In the genomic region with DNA sequence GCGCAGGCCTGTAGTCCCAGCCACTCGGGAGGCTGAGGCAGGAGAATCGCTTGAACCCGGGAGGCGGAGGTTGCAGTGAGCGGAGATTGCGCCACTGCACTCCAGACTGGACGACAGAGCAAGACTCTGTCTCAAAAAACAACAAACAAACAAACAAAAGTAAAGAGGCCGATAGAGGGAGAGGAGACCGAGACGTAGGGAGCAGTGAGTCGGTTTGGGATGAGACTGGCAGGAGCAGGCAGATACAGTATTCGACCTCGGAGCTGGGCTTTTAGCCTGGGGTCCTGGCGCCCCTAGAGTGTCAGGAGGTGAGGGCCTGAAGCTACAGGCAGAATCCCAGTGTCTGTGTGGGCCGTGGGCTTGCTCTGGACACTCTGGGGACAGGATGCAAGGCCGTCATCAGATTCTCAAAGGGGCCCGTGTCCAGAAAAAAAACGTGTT, we compare ENCODE assay signal across 9 cellular contexts. TPM values are rescaled to one million over a fixed set of nuclear protein-coding genes. Genes with fewer than 3 reads are reported as not detected.
DNase-seq lines count a peak whose midpoint lies in the region; ATAC-seq and TF ChIP-seq lines count a peak whose summit lies in the region.
"Had no signal": no experiment of that assay in that cellular context is flagged by ENCODE, and none has a peak within 500 bp of the region (broad histone marks: within the 10 kb centered on the region; RNA-seq: fewer than 3 reads in every experiment).

No MANE protein-coding gene starts in this region.

- peaks cover 10% of the 10 kb centered on the region for H3K27me3 Mint-ChIP-seq in nephron progenitor cell (ENCODE audit: low read depth, poor library complexity)

- TF ChIP-seq EP300 in esophagus muscularis mucosa (IDR thresholded peaks at IDR 0.05): no peak

- H3K27ac Mint-ChIP-seq in nephron progenitor cell: no peak overlapping the region

- TF ChIP-seq POLR2A in esophagus muscularis mucosa (IDR thresholded peaks at IDR 0.05; ENCODE audit: low read depth): no peak

- H3K36me3 Mint-ChIP-seq in nephron progenitor cell (ENCODE audit: low read depth): no peaks in the 10 kb centered on the region

- TF ChIP-seq CTCF in AG09309 (IDR thresholded peaks at IDR 0.05; ENCODE audit: control insufficient read depth, insufficient read depth, low read depth, low read length, missing control alignments): no peak
- TF ChIP-seq CTCF in PC-9 (conservative IDR thresholded peaks at IDR 0.05): no peak
- TF ChIP-seq CTCF in esophagus muscularis mucosa (IDR thresholded peaks at IDR 0.05): no peak
- no peak for TF ChIP-seq CTCF in nephron progenitor cell (IDR thresholded peaks at IDR 0.05)

- H3K9me3 ChIP-seq in PC-9 (ENCODE audit: insufficient read depth, low read depth) (no peaks in the 10 kb centered on the region), esophagus muscularis mucosa (no peaks in the 10 kb centered on the region)

- ATAC-seq in GM19395 (IDR thresholded peaks at IDR 0.05; ENCODE audit: unreplicated experiment) (no peak), GM18498 (IDR thresholded peaks at IDR 0.05; ENCODE audit: unreplicated experiment) (no peak), GM21576 (IDR thresholded peaks at IDR 0.05; ENCODE audit: unreplicated experiment) (no peak)

- H3K36me3 ChIP-seq in PC-9 (ENCODE audit: low read depth) (no peaks in the 10 kb centered on the region), esophagus muscularis mucosa (no peaks in the 10 kb centered on the region)

- BruUV-seq in PC-9 (replicated peaks; lab: Mats Ljungman, UMichigan): TSS peak; percentile 70

- peak overlapping the region; percentile 62 for H2AFZ ChIP-seq in PC-9

- peak overlapping the region; percentile 27 for H3K4me3 ChIP-seq in AG09309 (ENCODE audit: control insufficient read depth, low read depth, low read length)
- H3K4me3 ChIP-seq in PC-9: peak overlapping the region; percentile 80
- H3K4me3 ChIP-seq in esophagus muscularis mucosa: peak overlapping the region; percentile 56 to 60 (median 59)

- no peaks in the 10 kb centered on the region for H3K9me3 Mint-ChIP-seq in nephron progenitor cell

- H3K4me3 Mint-ChIP-seq in nephron progenitor cell: peak overlapping the region; percentile 83

- no peaks in the 10 kb centered on the region for H3K27me3 ChIP-seq in PC-9 (ENCODE audit: insufficient read depth, low read depth)
- no peaks in the 10 kb centered on the region for H3K27me3 ChIP-seq in esophagus muscularis mucosa

- peak overlapping the region; percentile 98 for H3K4me2 ChIP-seq in PC-9

- POLR2A ChIA-PET in PC-9 (lab: Charles Lee; ENCODE audit: unreplicated experiment): no interaction called here

- WGBS in esophagus muscularis mucosa: 67% methylated on average over 19 of the region's 19 CpGs

- H3K79me2 ChIP-seq in PC-9 (ENCODE audit: low read depth): peaks cover 35% of the 10 kb centered on the region

- DNase-seq in AG09309 (ENCODE audit: low read depth): no peak
- no peak for DNase-seq in PC-9
- DNase-seq in esophagus muscularis mucosa (ENCODE audit: extremely low spot score): no peak
- peak; percentile 15 for DNase-seq in nephron progenitor cell
- no peak for DNase-seq in hypothalamus (lab: John Stamatoyannopoulos, UW)
- DNase-seq: OCI-M1 had no signal

- H4K20me1 ChIP-seq in PC-9 (ENCODE audit: insufficient read depth): no peaks in the 10 kb centered on the region

- H3K9me2 ChIP-seq in PC-9 (ENCODE audit: insufficient read depth): no peaks in the 10 kb centered on the region; the same call in 1 of the 2 replicates

- H3K4me1 ChIP-seq in PC-9 (replicated peaks; ENCODE audit: insufficient read depth): peaks cover 89% of the 10 kb centered on the region
- H3K4me1 ChIP-seq in esophagus muscularis mucosa: peaks cover 21 to 32% (median 29%) of the 10 kb centered on the region in 4 donors

- CTCF ChIA-PET in PC-9 (lab: Charles Lee): no interaction called here

- peaks cover 71% of the 10 kb centered on the region for H3F3A ChIP-seq in PC-9 (ENCODE audit: insufficient read depth, low read depth)

- peaks cover 34% of the 10 kb centered on the region for H3K4me1 Mint-ChIP-seq in nephron progenitor cell

- intact Hi-C loops in PC-9 (cut with micrococcal nuclease; ENCODE audit: unreplicated experiment): no loop called here
- intact Hi-C loops in esophagus muscularis mucosa (cut with DNase I): no loop called here

- H3K27ac ChIP-seq in PC-9 (peak overlapping the region; percentile 94), esophagus muscularis mucosa (replicated peaks in 1 of 4) (peak overlapping the region; percentile 72 to 82 (median 79))

RNA-seq across cellular contexts. Expression of a gene that starts 51.2 kb away (rescaled TPM):
- total RNA-seq in PC-9 (2021): 18.5 and 22.7 TPM in 2 replicates
- total RNA-seq in esophagus muscularis mucosa: 10 to 100 TPM; 16.7 to 22.8 (median 20.1) TPM

RNA-seq across cellular contexts. Expression of a gene that starts 51.5 kb away (rescaled TPM):
- total RNA-seq in PC-9 (2021): 29.3 and 33.0 TPM in 2 replicates
- 10 to 100 TPM; 18.5 to 23.1 (median 20.7) TPM for total RNA-seq in esophagus muscularis mucosa

RNA-seq across cellular contexts. Expression of a gene that starts 56.6 kb away (rescaled TPM):
- total RNA-seq in PC-9 (2021) (81.9 and 86.3 TPM in 2 replicates), esophagus muscularis mucosa (100 to 1,000 TPM; 283 to 500 (median 345) TPM)

Comparison
In these comparisons a context has a peak if more than half of its experiments do, and no peak if none do; other contexts are left out.
1. H3K4me3 ChIP-seq: peak in every context shown above with its lines; median percentile 80 in PC-9; 59 in esophagus muscularis mucosa; 27 in AG09309.